In genomic region chr1:201551096-201551495, GRCh38 we compare ENCODE assay signal across 9 cellular contexts.
"Had no signal": no experiment of that assay in that cellular context is flagged by ENCODE, and none has a peak within 500 bp of the region (broad histone marks: within the 10 kb centered on the region; RNA-seq: fewer than 3 reads in every experiment).

No MANE protein-coding gene starts in this region.

- H3K36me3 ChIP-seq: pancreas, stomach, tibial artery, uterus had no signal

- DNase-seq: activated CD4-positive, alpha-beta memory T cell treated with anti-CD3 and anti-CD28 coated beads for 36 hours; activated CD4-positive, CD25-positive, alpha-beta regulatory T cell treated with anti-CD3 and anti-CD28 coated beads, Interleukin-2, amount 50 U/mL, for 72 hours; activated naive CD4-positive, alpha-beta T cell; cerebellar nuclear complex; head of caudate nucleus; pancreas; stomach; tibial artery; uterus had no signal

- H3K9me3 ChIP-seq: pancreas, stomach, tibial artery, uterus had no signal

- H3K27ac ChIP-seq: stomach, tibial artery, uterus had no signal

- H3K27me3 ChIP-seq: pancreas, stomach, tibial artery, uterus had no signal

- H3K4me3 ChIP-seq: pancreas, stomach, tibial artery, uterus had no signal

- H3K4me1 ChIP-seq: pancreas, uterus had no signal
